In genomic region chr5:159878988-159879471, GRCh38 we compare ENCODE assay signal across 8 cellular contexts. TPM values are rescaled to one million over a fixed set of nuclear protein-coding genes. Genes with fewer than 3 reads are reported as not detected.
DNase-seq lines count a peak whose midpoint lies in the region; ATAC-seq lines count a peak whose summit lies in the region.

No MANE protein-coding gene starts in this region.

- H3K4me3 ChIP-seq in CD8-positive, alpha-beta memory T cell (ENCODE audit: low read length) = no peak overlapping the region

- CTCF ChIA-PET in CD8-positive, alpha-beta memory T cell (lab: Charles Lee) = no interaction called here

- no peak overlapping the region for H3K4me3 Mint-ChIP-seq in CD8-positive, alpha-beta memory T cell
- no peak overlapping the region for H3K4me3 Mint-ChIP-seq in stimulated activated naive CD8-positive, alpha-beta T cell treated with anti-CD3 and anti-CD28 coated beads, Interleukin-15, amount 100 ng/mL, for 72 hours

- H3K27me3 ChIP-seq in CD8-positive, alpha-beta memory T cell (ENCODE audit: insufficient read depth, low read length, poor library complexity, severe bottlenecking) = peaks cover 8% of the 10 kb centered on the region

- POLR2A ChIA-PET in CD8-positive, alpha-beta memory T cell (lab: Charles Lee) = no interaction called here

- H3K9me3 ChIP-seq in CD8-positive, alpha-beta memory T cell (ENCODE audit: low read length) = no peaks in the 10 kb centered on the region

- ATAC-seq in GM19463 (IDR thresholded peaks at IDR 0.05; ENCODE audit: unreplicated experiment) (no peak), GM19328 (IDR thresholded peaks at IDR 0.05; ENCODE audit: unreplicated experiment) (no peak)
- ATAC-seq in stimulated activated naive CD8-positive, alpha-beta T cell treated with anti-CD3 and anti-CD28 coated beads, Interleukin-15, amount 100 ng/mL, for 72 hours = no peak

- no peak overlapping the region for H3K27ac ChIP-seq in CD8-positive, alpha-beta memory T cell (ENCODE audit: low read depth, low read length)

- no peak overlapping the region for H3K27ac Mint-ChIP-seq in CD8-positive, alpha-beta memory T cell
- H3K27ac Mint-ChIP-seq in stimulated activated naive CD8-positive, alpha-beta T cell treated with anti-CD3 and anti-CD28 coated beads, Interleukin-15, amount 100 ng/mL, for 72 hours = no peak overlapping the region

- H3K4me1 Mint-ChIP-seq in CD8-positive, alpha-beta memory T cell = no peaks in the 10 kb centered on the region
- H3K4me1 Mint-ChIP-seq in stimulated activated naive CD8-positive, alpha-beta T cell treated with anti-CD3 and anti-CD28 coated beads, Interleukin-15, amount 100 ng/mL, for 72 hours = peaks cover 10% of the 10 kb centered on the region

- intact Hi-C loops in head of caudate nucleus (cut with DNase I) = no loop called here

- no peaks in the 10 kb centered on the region for H3K4me1 ChIP-seq in CD8-positive, alpha-beta memory T cell (ENCODE audit: insufficient read depth, low read length)

- H3K9me3 Mint-ChIP-seq in CD8-positive, alpha-beta memory T cell = no peaks in the 10 kb centered on the region
- H3K9me3 Mint-ChIP-seq in stimulated activated naive CD8-positive, alpha-beta T cell treated with anti-CD3 and anti-CD28 coated beads, Interleukin-15, amount 100 ng/mL, for 72 hours = no peaks in the 10 kb centered on the region

- DNase-seq in GM03348 (ENCODE audit: low spot score) (peak; percentile 89), SHP77 (lab: John Stamatoyannopoulos, UW) (peak; percentile 21 to 59), head of caudate nucleus (peak in 38 of 42 donors; percentile 11 to 75 (median 47)), pons (ENCODE audit: low spot score) (peak; percentile 48)
- no peak for DNase-seq in CD8-positive, alpha-beta memory T cell
- no peak for DNase-seq in stimulated activated naive CD8-positive, alpha-beta T cell treated with anti-CD3 and anti-CD28 coated beads, Interleukin-15, amount 100 ng/mL, for 72 hours

- H3K27me3 Mint-ChIP-seq in CD8-positive, alpha-beta memory T cell = peaks cover 23 to 60% of the 10 kb centered on the region in 2 donors
- H3K27me3 Mint-ChIP-seq in stimulated activated naive CD8-positive, alpha-beta T cell treated with anti-CD3 and anti-CD28 coated beads, Interleukin-15, amount 100 ng/mL, for 72 hours = peaks cover 55% of the 10 kb centered on the region

- no peaks in the 10 kb centered on the region for H3K36me3 Mint-ChIP-seq in CD8-positive, alpha-beta memory T cell

- H3K36me3 ChIP-seq in CD8-positive, alpha-beta memory T cell (ENCODE audit: insufficient read depth, low read length) = no peaks in the 10 kb centered on the region

RNA-seq across cellular contexts. Expression of gene ADRA1B, which starts 37.3 kb away (rescaled TPM):
- not detected for total RNA-seq in CD8-positive, alpha-beta memory T cell
- not detected for polyA plus RNA-seq in CD8-positive, alpha-beta memory T cell

Comparison
In these comparisons a context has a peak if more than half of its experiments do, and no peak if none do; other contexts are left out.
1. DNase-seq: peak in GM03348 (single experiment), SHP77 (2 of 2), head of caudate nucleus (38 of 42) and pons (single experiment); none in CD8-positive, alpha-beta memory T cell (0 of 5) and stimulated activated naive CD8-positive, alpha-beta T cell treated with anti-CD3 and anti-CD28 coated beads, Interleukin-15, amount 100 ng/mL, for 72 hours (0 of 2).